In the genomic region with DNA sequence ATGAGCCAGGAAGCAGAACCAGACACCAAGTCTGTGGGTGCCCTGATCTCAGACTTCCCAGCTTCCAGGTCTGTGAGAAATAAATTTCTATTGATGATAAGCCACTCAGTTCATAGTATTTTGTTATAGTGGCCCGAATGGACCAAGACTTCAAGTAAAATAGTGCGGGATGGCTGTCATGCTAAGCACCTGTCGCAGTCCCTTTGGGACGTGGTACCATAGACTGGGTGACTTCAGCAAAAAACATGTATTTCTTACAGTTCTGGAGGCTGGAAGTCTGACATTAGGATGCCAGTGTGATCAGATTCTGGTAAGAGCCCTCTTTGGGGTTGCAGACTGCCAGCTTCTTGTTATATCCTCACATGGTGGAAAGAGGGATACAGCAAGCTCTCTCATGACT, we compare ENCODE assay signal across 19 cellular contexts.
"Had no signal": no experiment of that assay in that cellular context is flagged by ENCODE, and none has a peak within 500 bp of the region (broad histone marks: within the 10 kb centered on the region; RNA-seq: fewer than 3 reads in every experiment).

No MANE protein-coding gene starts in this region.

- H3K36me3 Mint-ChIP-seq: naive thymus-derived CD4-positive, alpha-beta T cell had no signal

- H3K4me3 ChIP-seq: esophagus muscularis mucosa, gastrocnemius medialis, heart right ventricle, ovary, stomach, upper lobe of left lung, uterus had no signal

- ATAC-seq: effector memory CD8-positive, alpha-beta T cell; gastrocnemius medialis; heart right ventricle; naive thymus-derived CD4-positive, alpha-beta T cell; right cardiac atrium had no signal

- H3K27ac ChIP-seq: epithelial cell of prostate, gastrocnemius medialis, ovary, upper lobe of left lung, uterus had no signal

- DNase-seq: effector memory CD8-positive, alpha-beta T cell; gastrocnemius medialis; heart right ventricle; hypothalamus; kidney glomerular epithelial cell; mammary epithelial cell; naive thymus-derived CD4-positive, alpha-beta T cell; ovary; right cardiac atrium; small intestine; stimulated activated CD4-positive, alpha-beta T cell treated with anti-CD3 and anti-CD28 coated beads, Interleukin-12 subunit alpha, Interleukin-12 subunit beta, amount 100 ng/mL, for 4 hours; stimulated activated naive CD4-positive, alpha-beta T cell; stomach; substantia nigra; upper lobe of left lung; uterus had no signal

- H3K27me3 Mint-ChIP-seq: progenitor cell of endocrine pancreas had no signal

- H3K27ac Mint-ChIP-seq: effector memory CD8-positive, alpha-beta T cell; naive thymus-derived CD4-positive, alpha-beta T cell had no signal

- H3K9me3 ChIP-seq: esophagus muscularis mucosa, gastrocnemius medialis, heart right ventricle, ovary, stomach, upper lobe of left lung, uterus had no signal

- H3K4me3 Mint-ChIP-seq: effector memory CD8-positive, alpha-beta T cell had no signal

- H3K36me3 ChIP-seq: esophagus muscularis mucosa, gastrocnemius medialis, heart right ventricle, ovary, stomach, upper lobe of left lung, uterus had no signal

- H3K9me3 Mint-ChIP-seq: effector memory CD8-positive, alpha-beta T cell had no signal

- H3K27me3 ChIP-seq: esophagus muscularis mucosa, gastrocnemius medialis, ovary, upper lobe of left lung, uterus had no signal
